Comparison of ENCODE assay signal across 8 cellular contexts in genomic region chr18:77207540-77207939, GRCh38.
A peak's percentile ranks its signal among the peaks of the same experiment; 100 is the strongest.
DNase-seq lines count a peak whose midpoint lies in the region; ATAC-seq and TF ChIP-seq lines count a peak whose summit lies in the region.

No MANE protein-coding gene starts in this region.

- TF ChIP-seq CTCF in AG09309 (IDR thresholded peaks at IDR 0.05; ENCODE audit: control insufficient read depth, insufficient read depth, low read depth, low read length, missing control alignments) = peak; percentile 81

- no peak overlapping the region for H3K4me3 ChIP-seq in AG09309 (ENCODE audit: control insufficient read depth, low read depth, low read length)

- peak; percentile 55 for ATAC-seq in GM18519 (IDR thresholded peaks at IDR 0.05; ENCODE audit: low FRiP score, unreplicated experiment)

- DNase-seq in AG09309 (ENCODE audit: low read depth) (peak; percentile 18), HuH-7 (ENCODE audit: low spot score) (peak; percentile 55), SW480 (ENCODE audit: low spot score) (peak; percentile 27), astrocyte of the hippocampus (ENCODE audit: low read depth, low spot score) (peak; percentile 87), iPS-NIHi7 (ENCODE audit: extremely low spot score) (peak; percentile 71), NCI-H1048 (lab: John Stamatoyannopoulos, UW) (no peak)
- DNase-seq in stimulated activated CD4-positive, alpha-beta T cell treated with anti-CD3 and anti-CD28 coated beads, Interleukin-2, amount 100 ng/mL, for 48 hours = peak; percentile 20 to 29
